In genomic region chr17:30910151-30910550, GRCh38 we compare ENCODE assay signal across 1 cellular context. TPM values are rescaled to one million over a fixed set of nuclear protein-coding genes. Genes with fewer than 3 reads are reported as not detected.
"Had no signal": no experiment of that assay in that cellular context is flagged by ENCODE, and none has a peak within 500 bp of the region (broad histone marks: within the 10 kb centered on the region; RNA-seq: fewer than 3 reads in every experiment).

No MANE protein-coding gene starts in this region.

RNA-seq across cellular contexts. Expression of gene ADAP2, which starts 11.6 kb away (rescaled TPM):
- polyA plus RNA-seq: foreskin keratinocyte had no signal
